In the genomic region with DNA sequence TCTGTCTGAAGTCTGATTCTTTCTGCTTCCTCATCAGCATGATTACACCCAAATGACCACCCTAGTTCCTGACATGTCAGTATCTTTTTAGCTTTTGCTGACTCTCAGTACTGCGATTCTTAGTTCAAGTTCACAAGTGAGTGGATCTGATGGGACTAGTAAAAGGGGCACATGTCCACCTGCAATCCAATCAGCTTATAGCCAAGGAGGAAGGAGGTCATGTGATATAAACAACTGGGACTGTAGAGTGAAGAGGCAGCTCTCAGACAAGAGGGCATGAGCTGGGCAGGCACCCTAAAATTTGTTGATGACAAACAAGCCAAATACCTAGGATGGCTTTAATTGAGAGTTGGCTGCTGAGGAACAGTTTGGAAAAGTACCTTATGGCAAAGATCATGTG, we compare ENCODE assay signal across 17 cellular contexts.
"Had no signal": no experiment of that assay in that cellular context is flagged by ENCODE, and none has a peak within 500 bp of the region (broad histone marks: within the 10 kb centered on the region; RNA-seq: fewer than 3 reads in every experiment).

No MANE protein-coding gene starts in this region.

- H3K4me3 ChIP-seq: ascending aorta, cardiac muscle cell, left lung, right atrium auricular region, thoracic aorta had no signal

- H3K36me3 ChIP-seq: ascending aorta, cardiac muscle cell, left lung, right atrium auricular region, thoracic aorta had no signal

- H3K4me1 ChIP-seq: left lung had no signal

- H3K27ac ChIP-seq: cardiac muscle cell, left lung, right atrium auricular region, thoracic aorta had no signal

- H3K9me3 ChIP-seq: ascending aorta, left lung, right atrium auricular region, thoracic aorta had no signal

- DNase-seq: activated naive CD4-positive, alpha-beta T cell treated with anti-CD3 and anti-CD28 coated beads for 36 hours; activated T-cell treated with anti-CD3 and anti-CD28 coated beads for 4 hours; erythroblast; hippocampal formation; left lung; mammary epithelial cell; naive thymus-derived CD8-positive, alpha-beta T cell; posterior cingulate gyrus; small intestine; stimulated activated CD4-positive, alpha-beta T cell treated with anti-CD3 and anti-CD28 coated beads, Interleukin-4, amount 100 ng/mL, for 4 hours; stimulated activated CD8-positive, alpha-beta memory T cell treated with anti-CD3 and anti-CD28 coated beads, Interleukin-4, amount 100 ng/mL, for 48 hours; stimulated activated naive CD8-positive, alpha-beta T cell treated with anti-CD3 and anti-CD28 coated beads, Interleukin-15, Interleukin-2, amounts not matched to agents 100 U/mL and 50 U/mL, for 24 hours had no signal

- H3K27me3 ChIP-seq: ascending aorta, cardiac muscle cell, left lung, right atrium auricular region had no signal

- ATAC-seq: activated CD4-positive, CD25-positive, alpha-beta regulatory T cell treated with anti-CD3 and anti-CD28 coated beads, Interleukin-2, amount 50 U/mL, for 24 hours; left lung; naive thymus-derived CD8-positive, alpha-beta T cell; stimulated activated naive CD8-positive, alpha-beta T cell treated with anti-CD3 and anti-CD28 coated beads, Interleukin-15, Interleukin-2, amounts not matched to agents 100 U/mL and 50 U/mL, for 24 hours had no signal
